16 cellular contexts compared by ENCODE assay signal in genomic region chr7:111080495-111081105, GRCh38. TPM values are rescaled to one million over a fixed set of nuclear protein-coding genes. Genes with fewer than 3 reads are reported as not detected.
DNase-seq lines count a peak whose midpoint lies in the region; ATAC-seq, FAIRE-seq and TF ChIP-seq lines count a peak whose summit lies in the region.
"Had no signal": no experiment of that assay in that cellular context is flagged by ENCODE, and none has a peak within 500 bp of the region (broad histone marks: within the 10 kb centered on the region; RNA-seq: fewer than 3 reads in every experiment).

No MANE protein-coding gene starts in this region.

- FAIRE-seq in GM12891 (lab: Jason Lieb, UNC), result peak; percentile 13

- H3K36me3 ChIP-seq in neural progenitor cell, result no peaks in the 10 kb centered on the region
- H3K36me3 ChIP-seq: BE2C, upper lobe of left lung had no signal

- no peaks in the 10 kb centered on the region for H3K27me3 ChIP-seq in neural progenitor cell
- H3K27me3 ChIP-seq: BE2C, upper lobe of left lung had no signal

- peaks cover 82% of the 10 kb centered on the region for H3K4me1 Mint-ChIP-seq in activated CD4-positive, alpha-beta memory T cell treated with anti-CD3 and anti-CD28 coated beads, Interleukin-2, amount 10 ng/mL, durations not matched to agents 7 days and 5 days
- H3K4me1 Mint-ChIP-seq in neural progenitor cell, result peaks cover 19% of the 10 kb centered on the region

- no peak for TF ChIP-seq POLR2A in GM12891 (IDR thresholded peaks at IDR 0.05; ENCODE audit: low read depth, low read length)

- ATAC-seq in GM19395 (IDR thresholded peaks at IDR 0.05; ENCODE audit: unreplicated experiment), result peak; percentile 24
- ATAC-seq in HG03159 (IDR thresholded peaks at IDR 0.05; ENCODE audit: unreplicated experiment), result peak; percentile 22
- ATAC-seq: right cardiac atrium had no signal

- peaks cover 11% of the 10 kb centered on the region for H3K4me1 ChIP-seq in neural progenitor cell
- H3K4me1 ChIP-seq: BE2C, upper lobe of left lung had no signal

- H3K4me2 ChIP-seq in neural progenitor cell, result no peak overlapping the region

- no peaks in the 10 kb centered on the region for H4K20me1 ChIP-seq in neural progenitor cell (ENCODE audit: low read depth)

- H3K9ac ChIP-seq in neural progenitor cell, result no peak overlapping the region

- no peaks in the 10 kb centered on the region for H3K9me3 ChIP-seq in neural progenitor cell (ENCODE audit: low read depth)
- H3K9me3 ChIP-seq: BE2C, upper lobe of left lung had no signal

- no peaks in the 10 kb centered on the region for H3K27me3 Mint-ChIP-seq in activated CD4-positive, alpha-beta memory T cell treated with anti-CD3 and anti-CD28 coated beads, Interleukin-2, amount 10 ng/mL, durations not matched to agents 7 days and 5 days
- no peaks in the 10 kb centered on the region for H3K27me3 Mint-ChIP-seq in neural progenitor cell (ENCODE audit: insufficient read depth, low read depth)

- no peak overlapping the region for H3K4me3 ChIP-seq in neural progenitor cell
- H3K4me3 ChIP-seq: upper lobe of left lung had no signal

- peaks cover 10% of the 10 kb centered on the region for H3K9me3 Mint-ChIP-seq in activated CD4-positive, alpha-beta memory T cell treated with anti-CD3 and anti-CD28 coated beads, Interleukin-2, amount 10 ng/mL, durations not matched to agents 7 days and 5 days
- no peaks in the 10 kb centered on the region for H3K9me3 Mint-ChIP-seq in neural progenitor cell
- H3K9me3 Mint-ChIP-seq: nephron progenitor cell had no signal

- H3K27ac Mint-ChIP-seq in activated CD4-positive, alpha-beta memory T cell treated with anti-CD3 and anti-CD28 coated beads, Interleukin-2, amount 10 ng/mL, durations not matched to agents 7 days and 5 days, result peak overlapping the region; percentile 88
- H3K27ac Mint-ChIP-seq in neural progenitor cell, result no peak overlapping the region
- H3K27ac Mint-ChIP-seq: nephron progenitor cell had no signal

- no peak overlapping the region for H2AFZ ChIP-seq in neural progenitor cell (replicated peaks)

- H3K27ac ChIP-seq in neural progenitor cell, result no peak overlapping the region
- H3K27ac ChIP-seq: upper lobe of left lung had no signal

- peaks cover 16% of the 10 kb centered on the region for H3K36me3 Mint-ChIP-seq in activated CD4-positive, alpha-beta memory T cell treated with anti-CD3 and anti-CD28 coated beads, Interleukin-2, amount 10 ng/mL, durations not matched to agents 7 days and 5 days (ENCODE audit: low read depth)
- H3K36me3 Mint-ChIP-seq in neural progenitor cell, result no peaks in the 10 kb centered on the region

- no peak overlapping the region for H3K4me3 Mint-ChIP-seq in activated CD4-positive, alpha-beta memory T cell treated with anti-CD3 and anti-CD28 coated beads, Interleukin-2, amount 10 ng/mL, durations not matched to agents 7 days and 5 days
- H3K4me3 Mint-ChIP-seq in neural progenitor cell, result no peak overlapping the region
- H3K4me3 Mint-ChIP-seq: nephron progenitor cell had no signal

- H3F3A ChIP-seq in neural progenitor cell (ENCODE audit: low read depth), result no peaks in the 10 kb centered on the region

- DNase-seq in GM12891 (ENCODE audit: insufficient read length, low spot score) (no peak), DMS 273 (lab: John Stamatoyannopoulos, UW; ENCODE audit: unreplicated experiment) (no peak), COR-L47 (lab: John Stamatoyannopoulos, UW) (no peak), neural progenitor cell (ENCODE audit: low spot score) (no peak)
- no peak for DNase-seq in activated CD4-positive, alpha-beta memory T cell treated with anti-CD3 and anti-CD28 coated beads, Interleukin-2, amount 10 ng/mL, durations not matched to agents 7 days and 5 days
- DNase-seq: BE2C; caudate nucleus; effector memory CD4-positive, alpha-beta T cell; NCI-H2081 treated with DMSO at 0.1 percent for 48 hours; NCI-H748 treated with DMSO at 0.1 percent for 48 hours; nephron progenitor cell; right cardiac atrium; stimulated activated CD4-positive, alpha-beta T cell treated with anti-CD3 and anti-CD28 coated beads, Interleukin-2, amount 100 ng/mL, for 48 hours; upper lobe of left lung had no signal

- TF ChIP-seq CTCF in neural progenitor cell (IDR thresholded peaks at IDR 0.05), result no peak

- CTCF ChIA-PET in activated CD4-positive, alpha-beta memory T cell treated with anti-CD3 and anti-CD28 coated beads, Interleukin-2, amount 10 ng/mL, durations not matched to agents 7 days and 5 days (lab: Charles Lee), result interaction anchor here (1.0 kb wide), 1 partner anchor 52 kb away, joined by 3 read pairs; no protein-coding TSS in a partner anchor

- POLR2A ChIA-PET in activated CD4-positive, alpha-beta memory T cell treated with anti-CD3 and anti-CD28 coated beads, Interleukin-2, amount 10 ng/mL, durations not matched to agents 7 days and 5 days (lab: Charles Lee), result interaction anchor here (0.6 to 5.3 kb wide), 4 partner anchors 12 to 305 kb away, joined by 3 to 54 read pairs (median 43); no protein-coding TSS in a partner anchor

- H3K79me2 ChIP-seq in neural progenitor cell (ENCODE audit: low read depth), result no peaks in the 10 kb centered on the region

TF ChIP-seq in GM12891, 5 proteins besides CTCF, POLR2A, EP300 and RAD21:
- no peak for TF ChIP-seq PAX5 (IDR thresholded peaks at IDR 0.05; ENCODE audit: insufficient read depth, low read length, severe bottlenecking)
- no peak for TF ChIP-seq POU2F2 (IDR thresholded peaks at IDR 0.05; ENCODE audit: low read depth, low read length)
- TF ChIP-seq TAF1 (IDR thresholded peaks at IDR 0.05; ENCODE audit: low read depth, low read length), result no peak
- no peak for TF ChIP-seq SPI1 (IDR thresholded peaks at IDR 0.05; ENCODE audit: low read depth, low read length)
- TF ChIP-seq POLR2AphosphoS5 (IDR thresholded peaks at IDR 0.05; ENCODE audit: low read depth, low read length), result no peak
TF ChIP-seq in GM12891: peak in this region for 0.

RNA-seq across cellular contexts. Expression of gene LRRN3, which starts 10.3 kb away (rescaled TPM):
- polyA plus RNA-seq in GM12891 (2012; ENCODE audit: low read depth, missing spikeins), result 0.04 TPM
- 10 to 100 TPM; 18.0 to 19.2 TPM for total RNA-seq in activated CD4-positive, alpha-beta memory T cell treated with anti-CD3 and anti-CD28 coated beads, Interleukin-2, amount 10 ng/mL, durations not matched to agents 7 days and 5 days
- 1.7 and 2.4 TPM in 2 replicates for total RNA-seq in neural progenitor cell (ENCODE audit: low replicate concordance)
